ENCODE assay signal across 21 cellular contexts in the genomic region with DNA sequence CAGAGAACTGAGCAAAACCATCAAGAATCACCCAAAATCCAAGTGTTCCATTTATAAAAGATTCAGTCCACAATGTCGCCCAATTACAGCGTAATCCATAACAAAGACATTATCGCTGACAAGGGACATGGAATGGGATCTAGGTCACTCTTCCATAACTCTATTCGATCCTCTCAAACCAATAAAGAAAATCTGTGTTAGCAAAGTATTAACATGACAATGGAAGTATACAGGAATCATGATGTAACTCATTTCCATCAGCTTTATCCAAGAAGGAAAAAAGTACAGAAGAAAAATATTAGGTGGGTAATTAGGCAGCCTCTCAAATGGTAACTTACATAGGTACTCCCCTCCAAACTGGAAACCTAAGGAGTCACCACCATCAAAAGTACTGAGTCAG. TPM values are rescaled to one million over a fixed set of nuclear protein-coding genes. Genes with fewer than 3 reads are reported as not detected.
DNase-seq lines count a peak whose midpoint lies in the region; TF ChIP-seq lines count a peak whose summit lies in the region.
"Had no signal": no experiment of that assay in that cellular context is flagged by ENCODE, and none has a peak within 500 bp of the region (broad histone marks: within the 10 kb centered on the region; RNA-seq: fewer than 3 reads in every experiment).

No MANE protein-coding gene starts in this region.

- H3K27ac ChIP-seq in BLaER1: no peak overlapping the region
- H3K27ac ChIP-seq: right atrium auricular region had no signal

- peak overlapping the region; percentile 24 for H3K4me3 Mint-ChIP-seq in chondrocyte (ENCODE audit: unreplicated experiment)
- H3K4me3 Mint-ChIP-seq: activated naive CD4-positive, alpha-beta T cell treated with anti-CD3 and anti-CD28 coated beads for 36 hours had no signal

- H3K4me1 ChIP-seq in BLaER1 (peaks cover 45% of the 10 kb centered on the region), Loucy (ENCODE audit: insufficient read depth, low read length, poor library complexity, severe bottlenecking) (peaks cover 41% of the 10 kb centered on the region), neuron (ENCODE audit: insufficient read depth, low read length) (peaks cover 16% of the 10 kb centered on the region)

- H4K20me1 ChIP-seq in BLaER1: peaks cover 86% of the 10 kb centered on the region
- H4K20me1 ChIP-seq in Loucy (ENCODE audit: insufficient read depth, low read length, poor library complexity, severe bottlenecking): peaks cover 12% of the 10 kb centered on the region

- H3K9me2 ChIP-seq in Loucy (replicated peaks; ENCODE audit: low read depth, low read length): no peaks in the 10 kb centered on the region

- H3K9ac ChIP-seq in BLaER1: no peak overlapping the region
- peak overlapping the region; percentile 34 for H3K9ac ChIP-seq in Loucy (ENCODE audit: low read depth, low read length, poor library complexity, severe bottlenecking)

- peaks cover 25% of the 10 kb centered on the region for H3K36me3 Mint-ChIP-seq in chondrocyte (ENCODE audit: low read depth)

- H2AFZ ChIP-seq in Loucy (ENCODE audit: low read length): no peak overlapping the region
- H2AFZ ChIP-seq in neuron (ENCODE audit: low read depth, low read length): no peak overlapping the region

- H3K4me2 ChIP-seq in BLaER1: peak overlapping the region; percentile 59
- peak overlapping the region; percentile 90 for H3K4me2 ChIP-seq in Loucy (ENCODE audit: low read depth, low read length, poor library complexity, severe bottlenecking)

- H3K27ac Mint-ChIP-seq in chondrocyte (ENCODE audit: unreplicated experiment): no peak overlapping the region
- H3K27ac Mint-ChIP-seq: activated naive CD4-positive, alpha-beta T cell treated with anti-CD3 and anti-CD28 coated beads for 36 hours had no signal

- no peak for TF ChIP-seq CTCF in Loucy (conservative IDR thresholded peaks at IDR 0.05; ENCODE audit: low read length)
- TF ChIP-seq CTCF in chondrocyte (IDR thresholded peaks at IDR 0.05): no peak

- DNase-seq in chondrocyte (ENCODE audit: low spot score) (no peak), iPS-NIHi11 (ENCODE audit: low spot score) (no peak), head of caudate nucleus (no peak), kidney glomerular epithelial cell (lab: John Stamatoyannopoulos, UW) (no peak)
- DNase-seq: activated naive CD4-positive, alpha-beta T cell treated with anti-CD3 and anti-CD28 coated beads for 36 hours; activated T-cell treated with anti-CD3 and anti-CD28 coated beads, Interleukin-2, amount 50 U/mL, for 1 hour; aorta; CD8-positive, alpha-beta memory T cell; DMS153; foreskin fibroblast; GF-D8; KBM-7; NCI-H2171; NCI-H526 treated with DMSO at 0.1 percent for 48 hours; occipital lobe; stimulated activated CD4-positive, alpha-beta T cell treated with anti-CD3 and anti-CD28 coated beads, Interleukin-15, amount 100 ng/mL, for 24 hours had no signal

- H3K27me3 Mint-ChIP-seq in chondrocyte (ENCODE audit: low read depth): no peaks in the 10 kb centered on the region
- H3K27me3 Mint-ChIP-seq: CD8-positive, alpha-beta memory T cell; central memory CD8-positive, alpha-beta T cell had no signal

- intact Hi-C loops in head of caudate nucleus (cut with DNase I): no loop called here

- no peaks in the 10 kb centered on the region for H3K9me3 Mint-ChIP-seq in chondrocyte (ENCODE audit: low read depth)
- H3K9me3 Mint-ChIP-seq: activated naive CD4-positive, alpha-beta T cell treated with anti-CD3 and anti-CD28 coated beads for 36 hours; CD8-positive, alpha-beta memory T cell; central memory CD8-positive, alpha-beta T cell had no signal

- peaks cover 70% of the 10 kb centered on the region for H3K36me3 ChIP-seq in BLaER1
- H3K36me3 ChIP-seq in Loucy (ENCODE audit: insufficient read depth, low read length): no peaks in the 10 kb centered on the region; the same call in 1 of the 2 replicates
- peaks cover 35% of the 10 kb centered on the region for H3K36me3 ChIP-seq in neuron (ENCODE audit: insufficient read depth, low read length)

- peaks cover 76% of the 10 kb centered on the region for H3K79me2 ChIP-seq in Loucy (ENCODE audit: insufficient read depth, low read length)

- H3K4me3 ChIP-seq in BLaER1: no peak overlapping the region
- H3K4me3 ChIP-seq in Loucy (ENCODE audit: low read length, poor library complexity, severe bottlenecking): peak overlapping the region; percentile 65
- peak overlapping the region; percentile 13 for H3K4me3 ChIP-seq in neuron (ENCODE audit: low read length)
- H3K4me3 ChIP-seq: right atrium auricular region had no signal

- H3K27me3 ChIP-seq in BLaER1: no peaks in the 10 kb centered on the region
- H3K27me3 ChIP-seq in Loucy (ENCODE audit: insufficient read depth, low read length, poor library complexity, severe bottlenecking): no peaks in the 10 kb centered on the region
- no peaks in the 10 kb centered on the region for H3K27me3 ChIP-seq in neuron (ENCODE audit: insufficient read depth, low read length)
- H3K27me3 ChIP-seq: right atrium auricular region had no signal

- peaks cover 3% of the 10 kb centered on the region; the same call in 1 of the 2 replicates for H3K9me3 ChIP-seq in BLaER1
- H3K9me3 ChIP-seq in Loucy (ENCODE audit: insufficient read depth, low read depth, low read length): no peaks in the 10 kb centered on the region
- peaks cover 2% of the 10 kb centered on the region for H3K9me3 ChIP-seq in neuron (ENCODE audit: low read length)
- H3K9me3 ChIP-seq: right atrium auricular region had no signal

- no peaks in the 10 kb centered on the region for H3F3A ChIP-seq in Loucy (ENCODE audit: low read depth)

- peaks cover 44% of the 10 kb centered on the region for H3K4me1 Mint-ChIP-seq in chondrocyte (ENCODE audit: low read depth)

RNA-seq across cellular contexts. Expression of gene ZFYVE1, which starts 4.9 kb away (rescaled TPM):
- total RNA-seq in chondrocyte: 26.4 to 27.6 TPM (median 26.9 TPM) in 3 replicates

RNA-seq across cellular contexts. Expression of gene RBM25, which starts 36.3 kb away (rescaled TPM):
- 51.0 to 73.7 TPM (median 53.2 TPM) in 3 replicates for total RNA-seq in chondrocyte
